2 cellular contexts compared by ENCODE assay signal in genomic region chr4:24229976-24230375, GRCh38.
A peak's percentile ranks its signal among the peaks of the same experiment; 100 is the strongest.
TF ChIP-seq lines count a peak whose summit lies in the region.

No MANE protein-coding gene starts in this region.

TF ChIP-seq in liver, 16 proteins besides CTCF, POLR2A, EP300 and RAD21 (continued from another document):
- peak; percentile 92 for TF ChIP-seq MAX (IDR thresholded peaks at IDR 0.05)
- TF ChIP-seq RXRA (IDR thresholded peaks at IDR 0.05) = peak; percentile 79 to 89
- peak; percentile 93 for TF ChIP-seq ATF3 (IDR thresholded peaks at IDR 0.05)
- peak; percentile 43 for TF ChIP-seq REST (IDR thresholded peaks at IDR 0.05)
- TF ChIP-seq FOXA1 (IDR thresholded peaks at IDR 0.05) = peak; percentile 91
- TF ChIP-seq NR2F2 (IDR thresholded peaks at IDR 0.05) = no peak
- TF ChIP-seq FOXA2 (IDR thresholded peaks at IDR 0.05) = peak; percentile 94
- TF ChIP-seq HNF4A (conservative IDR thresholded peaks at IDR 0.05) = peak; percentile 65 to 79
- peak; percentile 70 for TF ChIP-seq SP1 (IDR thresholded peaks at IDR 0.05)

TF ChIP-seq in SK-N-SH, 30 proteins besides CTCF, POLR2A, EP300 and RAD21 (continued from another document):
- TF ChIP-seq USF2 (IDR thresholded peaks at IDR 0.05; ENCODE audit: borderline replicate concordance, low read depth, low read length) (no peak), RCOR1 (IDR thresholded peaks at IDR 0.05; ENCODE audit: low read length) (no peak), GATA2 (CRISPR knock-in tag; IDR thresholded peaks at IDR 0.05) (no peak)
